Comparison of ENCODE assay signal across 9 cellular contexts in the genomic region with DNA sequence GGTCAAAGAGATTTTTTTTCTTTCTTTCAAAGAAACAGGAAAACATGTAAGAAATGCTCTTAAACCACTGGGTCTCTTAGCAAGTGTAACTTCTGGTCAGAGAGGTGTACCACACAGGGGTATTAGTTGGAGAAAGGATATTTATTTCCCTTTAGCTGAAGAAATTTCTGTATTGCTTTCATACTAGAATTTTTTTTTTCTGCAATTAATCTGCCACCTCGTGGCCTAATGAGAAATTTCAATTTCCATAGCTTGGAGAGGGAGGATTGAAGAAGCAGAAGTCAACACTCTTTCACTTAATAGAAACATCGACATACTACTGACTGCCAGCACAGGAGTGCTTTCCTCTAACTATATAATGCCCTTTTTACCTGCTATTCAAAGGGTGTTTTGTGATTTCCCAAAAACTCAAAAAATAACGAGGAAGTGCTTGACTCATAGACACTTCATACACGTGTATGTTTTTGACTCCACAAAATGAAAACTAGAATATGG.
DNase-seq lines count a peak whose midpoint lies in the region; ATAC-seq and TF ChIP-seq lines count a peak whose summit lies in the region.
"Had no signal": no experiment of that assay in that cellular context is flagged by ENCODE, and none has a peak within 500 bp of the region (broad histone marks: within the 10 kb centered on the region; RNA-seq: fewer than 3 reads in every experiment).

No MANE protein-coding gene starts in this region.

- CTCF ChIA-PET in Caco-2 (lab: Charles Lee), result interaction anchor here (0.6 to 3.0 kb wide), 10 partner anchors 10 to 1664 kb away, joined by 3 to 81 read pairs (median 4); partner anchors contain the start of gene NAMPT

- BruUV-seq in Caco-2 (replicated peaks; lab: Mats Ljungman, UMichigan), result no TSS peak

- H3K4me1 Mint-ChIP-seq in Caco-2 (ENCODE audit: low read depth, unreplicated experiment), result peaks cover 38% of the 10 kb centered on the region
- H3K4me1 Mint-ChIP-seq in memory B cell, result peaks cover 18% of the 10 kb centered on the region

- POLR2A ChIA-PET in Caco-2 (lab: Charles Lee), result interaction anchor here (0.6 to 1.7 kb wide), 2 partner anchors 111 to 177 kb away, joined by 3 to 21 read pairs; partner anchors contain the start of gene NAMPT

- TF ChIP-seq CTCF in Caco-2 (IDR thresholded peaks at IDR 0.05; ENCODE audit: insufficient read depth in 1 of 2, low read depth in 1 of 2, low read length in 1 of 2, severe bottlenecking in 1 of 2, unreplicated experiment in 1 of 2), result peak; percentile 39 to 54

- H3K27me3 ChIP-seq in Caco-2 (replicated peaks; ENCODE audit: control insufficient read depth, insufficient read depth, low read length), result no peaks in the 10 kb centered on the region

- intact Hi-C loops in Caco-2 (cut with micrococcal nuclease; ENCODE audit: unreplicated experiment), result loop anchor here (1.0 to 10.0 kb wide), 5 partner anchors 80 to 408 kb away; no protein-coding TSS in a partner anchor

- H3K4me1 ChIP-seq in Caco-2, result peaks cover 39% of the 10 kb centered on the region

- H3K27ac Mint-ChIP-seq in Caco-2 (ENCODE audit: unreplicated experiment), result peak overlapping the region; percentile 89
- no peak overlapping the region for H3K27ac Mint-ChIP-seq in memory B cell

- H3K4me3 Mint-ChIP-seq in Caco-2 (ENCODE audit: unreplicated experiment) (no peak overlapping the region), memory B cell (no peak overlapping the region)

- peak in 1 of 2 experiments; percentile 41 for DNase-seq in Caco-2
- peak; percentile 35 for DNase-seq in HCEC 1CT
- peak; percentile 47 for DNase-seq in NOMO-1 treated with DMSO at 0.1 percent for 48 hours (lab: John Stamatoyannopoulos, UW; ENCODE audit: unreplicated experiment)
- peak; percentile 36 for DNase-seq in dedifferentiated amniotic fluid mesenchymal stem cell (ENCODE audit: extremely low spot score)
- peak in 1 of 2 donors; percentile 35 for DNase-seq in memory B cell (ENCODE audit: low spot score in 2 of 2)
- no peak for DNase-seq in HuH-7.5 (ENCODE audit: low spot score)
- DNase-seq in mesenteric fat pad (ENCODE audit: low spot score), result no peak

- no peaks in the 10 kb centered on the region for H3K27me3 Mint-ChIP-seq in Caco-2 (ENCODE audit: insufficient read depth, unreplicated experiment)
- no peaks in the 10 kb centered on the region for H3K27me3 Mint-ChIP-seq in memory B cell

- H3K36me3 ChIP-seq in Caco-2 (ENCODE audit: control insufficient read depth, insufficient read depth, low read length), result no peaks in the 10 kb centered on the region

- H3K9me3 Mint-ChIP-seq in Caco-2 (ENCODE audit: unreplicated experiment) (peaks cover 40% of the 10 kb centered on the region), memory B cell (peaks cover 8% of the 10 kb centered on the region)

- no peak overlapping the region for H3K4me3 ChIP-seq in Caco-2 (ENCODE audit: low read depth, low read length)
- H3K4me3 ChIP-seq: SK-N-MC had no signal

- H3K9me3 ChIP-seq in Caco-2, result peaks cover 14% of the 10 kb centered on the region

- ATAC-seq in memory B cell (ENCODE audit: low read depth) (peak; percentile 69), HG02678 (IDR thresholded peaks at IDR 0.05; ENCODE audit: unreplicated experiment) (no peak)

- H3K36me3 Mint-ChIP-seq in Caco-2 (ENCODE audit: insufficient read depth, unreplicated experiment) (no peaks in the 10 kb centered on the region), memory B cell (peaks cover 4% of the 10 kb centered on the region)

Comparison
In these comparisons a context has a peak if more than half of its experiments do, and no peak if none do; other contexts are left out.
1. DNase-seq: peak in HCEC 1CT (single experiment), NOMO-1 treated with DMSO at 0.1 percent for 48 hours (single experiment) and dedifferentiated amniotic fluid mesenchymal stem cell (single experiment); none in HuH-7.5 (single experiment) and mesenteric fat pad (single experiment).